In the genomic region with DNA sequence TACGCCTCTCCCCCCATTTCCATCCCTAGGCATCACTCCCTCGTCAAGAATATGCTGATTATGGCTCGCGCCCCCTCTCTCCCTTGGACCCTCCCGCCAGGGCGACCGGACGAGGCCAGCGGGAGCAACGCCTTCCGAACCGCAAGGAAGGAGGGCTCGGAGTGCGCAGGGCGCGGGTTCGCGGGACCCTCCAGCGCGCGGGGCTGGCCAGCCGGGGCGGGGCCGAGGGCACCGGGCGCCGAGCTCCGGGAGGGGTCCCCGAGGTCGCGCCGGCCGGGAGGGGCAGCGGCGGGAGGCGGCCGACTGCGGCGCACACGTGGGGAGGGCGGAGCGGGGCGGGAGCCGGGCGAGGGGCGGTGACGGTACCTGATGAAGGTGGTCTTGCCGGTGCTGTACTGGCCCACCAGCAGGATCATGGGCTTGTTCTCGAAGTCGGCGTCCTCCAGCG, we compare ENCODE assay signal across 8 cellular contexts.
A peak's percentile ranks its signal among the peaks of the same experiment; 100 is the strongest.
DNase-seq lines count a peak whose midpoint lies in the region; ATAC-seq and TF ChIP-seq lines count a peak whose summit lies in the region.

No MANE protein-coding gene starts in this region.

- H3K9ac ChIP-seq in duodenal mucosa (ENCODE audit: low read depth in 1 of 2, low read length in 2 of 2) (peak overlapping the region; percentile 57 to 92), mucosa of rectum (ENCODE audit: low read depth in 1 of 2, low read length in 2 of 2) (peak overlapping the region; percentile 96 to 99)

- H3K27ac ChIP-seq in duodenal mucosa (ENCODE audit: low read depth, low read length) = peak overlapping the region; percentile 95
- peak overlapping the region; percentile 97 for H3K27ac ChIP-seq in mucosa of rectum (ENCODE audit: low read depth in 2 of 2, low read length in 2 of 2)

- H3K4me1 ChIP-seq in duodenal mucosa (ENCODE audit: control insufficient read depth in 1 of 2, insufficient read depth in 2 of 2, low read length in 2 of 2) (peaks cover 19 to 20% of the 10 kb centered on the region in 2 donors), mucosa of rectum (ENCODE audit: control insufficient read depth in 2 of 2, insufficient read depth in 2 of 2, low read length in 2 of 2) (peaks cover 26 to 35% of the 10 kb centered on the region in 2 donors)

- no peak for TF ChIP-seq CTCF in GM13977 (IDR thresholded peaks at IDR 0.05; ENCODE audit: extremely low read depth, insufficient read depth, missing control alignments)

- DNase-seq in GM13977 (ENCODE audit: low spot score) (peak; percentile 57), NCI-H226 (peak; percentile 1), SHP77 treated with DMSO at 0.1 percent for 48 hours (lab: John Stamatoyannopoulos, UW) (no peak), erythroblast (lab: John Stamatoyannopoulos, UW) (no peak)
- DNase-seq in effector CD4-positive, alpha-beta T cell = no peak

- H3K27me3 ChIP-seq in duodenal mucosa (ENCODE audit: control insufficient read depth in 1 of 2, insufficient read depth in 2 of 2, low read length in 2 of 2) (peaks cover 0 to 2% of the 10 kb centered on the region in 2 donors), mucosa of rectum (ENCODE audit: control insufficient read depth in 2 of 2, insufficient read depth in 2 of 2, low read length in 2 of 2) (no peaks in the 10 kb centered on the region)

- H3K4me3 ChIP-seq in duodenal mucosa (ENCODE audit: low read depth in 1 of 2, low read length in 2 of 2) = peak overlapping the region; percentile 78 to 97
- peak overlapping the region; percentile 88 to 100 for H3K4me3 ChIP-seq in mucosa of rectum (ENCODE audit: low read length in 2 of 2)

- peak; percentile 11 for ATAC-seq in GM21786 (IDR thresholded peaks at IDR 0.05; ENCODE audit: unreplicated experiment)

- in situ Hi-C loops in GM13977 (cut with MboI; ENCODE audit: low pct_unique_long_range_greater_than_20kb, low sequenced_read_pairs, unreplicated experiment) = no loop called here

- H3K36me3 ChIP-seq in duodenal mucosa (ENCODE audit: control insufficient read depth in 1 of 2, insufficient read depth in 2 of 2, low read length in 2 of 2) (no peaks in the 10 kb centered on the region), mucosa of rectum (ENCODE audit: control insufficient read depth in 2 of 2, insufficient read depth in 2 of 2, low read length in 2 of 2) (no peaks in the 10 kb centered on the region)

- H3K9me3 ChIP-seq in duodenal mucosa (ENCODE audit: control insufficient read depth in 1 of 2, low read length in 2 of 2) (no peaks in the 10 kb centered on the region), mucosa of rectum (ENCODE audit: control insufficient read depth in 2 of 2, low read length in 2 of 2) (no peaks in the 10 kb centered on the region)

- TF ChIP-seq POLR2A in erythroblast (IDR thresholded peaks at IDR 0.05; ENCODE audit: low read length) = no peak

Comparison
In these comparisons a context has a peak if more than half of its experiments do, and no peak if none do; other contexts are left out.
1. DNase-seq: peak in GM13977 (single experiment) and NCI-H226 (single experiment); none in SHP77 treated with DMSO at 0.1 percent for 48 hours (single experiment), erythroblast (0 of 2) and effector CD4-positive, alpha-beta T cell (single experiment).